In the genomic region with DNA sequence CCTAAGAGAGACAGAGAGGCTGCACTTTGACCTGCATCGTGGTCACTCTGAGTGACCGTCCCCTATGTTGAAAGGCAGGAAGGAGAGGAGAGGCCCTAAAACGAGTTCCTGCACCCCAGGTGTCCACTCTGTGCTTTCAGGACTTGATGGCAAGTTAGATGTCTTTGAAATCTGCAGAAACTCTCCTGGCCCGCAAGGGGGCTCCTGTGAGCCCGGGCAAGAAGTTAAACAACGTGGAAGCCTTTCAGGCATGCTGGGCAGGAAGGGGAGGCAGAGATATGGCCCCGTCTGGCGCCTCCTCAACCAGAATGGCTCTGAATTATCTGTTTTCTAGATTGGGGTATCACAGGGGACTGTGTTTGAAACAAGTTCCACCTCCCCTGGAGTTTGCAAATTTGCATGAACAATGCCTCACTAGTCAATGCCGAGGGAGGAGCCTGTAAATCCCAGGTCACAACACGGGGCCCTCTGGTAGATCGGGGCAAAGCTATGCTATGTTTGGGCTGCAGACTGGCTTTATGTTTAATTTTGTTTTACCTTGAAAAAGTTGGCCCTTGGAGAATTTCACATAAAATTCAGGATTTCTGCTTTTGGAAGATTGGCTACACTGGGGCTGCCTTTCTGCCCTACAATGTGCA, we compare ENCODE assay signal across 1 cellular context.
A peak's percentile ranks its signal among the peaks of the same experiment; 100 is the strongest.
TF ChIP-seq lines count a peak whose summit lies in the region.

No MANE protein-coding gene starts in this region.

TF ChIP-seq in GM23338, 12 proteins besides CTCF, POLR2A, EP300 and RAD21 (continued from another document):
- TF ChIP-seq POLR2AphosphoS5 (IDR thresholded peaks at IDR 0.05; ENCODE audit: low read depth) = no peak
- no peak for TF ChIP-seq JUNB (IDR thresholded peaks at IDR 0.05; ENCODE audit: unreplicated experiment)
- TF ChIP-seq ZNF114 (CRISPR knock-in tag; IDR thresholded peaks at IDR 0.05) = 0 out of 2 replicates have a peak, but pooled peaks have one; percentile 74
- peak; percentile 17; the same call in 1 of the 2 replicates for TF ChIP-seq CREB1 (CRISPR knock-in tag; IDR thresholded peaks at IDR 0.05; ENCODE audit: low read depth)
- TF ChIP-seq STAT1 (IDR thresholded peaks at IDR 0.05; ENCODE audit: unreplicated experiment) = no peak
- no peak for TF ChIP-seq ETS1 (IDR thresholded peaks at IDR 0.05)
- TF ChIP-seq REST (IDR thresholded peaks at IDR 0.05; ENCODE audit: unreplicated experiment) = no peak
- TF ChIP-seq EZH2 (IDR thresholded peaks at IDR 0.05; ENCODE audit: low read depth, unreplicated experiment) = no peak
- no peak for TF ChIP-seq NANOG (IDR thresholded peaks at IDR 0.05; ENCODE audit: borderline replicate concordance)
